Comparison of ENCODE assay signal across 8 cellular contexts in genomic region chr17:7688808-7689316, GRCh38. TPM values are rescaled to one million over a fixed set of nuclear protein-coding genes. Genes with fewer than 3 reads are reported as not detected.
DNase-seq lines count a peak whose midpoint lies in the region; ATAC-seq and TF ChIP-seq lines count a peak whose summit lies in the region.

No MANE protein-coding gene starts in this region.

- H3K4me3 ChIP-seq in BJ (ENCODE audit: low read depth, low read length) (peak overlapping the region; percentile 46), MG63 (peak overlapping the region; percentile 91), ectodermal cell (ENCODE audit: insufficient read depth, low read depth, low read length) (peak overlapping the region; percentile 92)

- no peak for TF ChIP-seq POLR2A in GM18505 (IDR thresholded peaks at IDR 0.05; ENCODE audit: borderline replicate concordance, extremely low read depth, insufficient read depth, insufficient read length)

- H3K4me1 Mint-ChIP-seq in nephron progenitor cell, result peaks cover 45% of the 10 kb centered on the region

- peaks cover 17% of the 10 kb centered on the region for H3K4me1 ChIP-seq in ectodermal cell (ENCODE audit: control insufficient read depth, insufficient read depth, low read length)

- H3K27ac Mint-ChIP-seq in nephron progenitor cell, result peak overlapping the region; percentile 66

- H3K36me3 ChIP-seq in BJ (ENCODE audit: control insufficient read depth, insufficient read depth, low read length) (peaks cover 1% of the 10 kb centered on the region; the same call in 1 of the 2 replicates), MG63 (peaks cover 28% of the 10 kb centered on the region), ectodermal cell (ENCODE audit: control insufficient read depth, insufficient read depth, low read length) (no peaks in the 10 kb centered on the region)

- POLR2A ChIA-PET in BJ (lab: Charles Lee), result interaction anchor here (0.5 kb wide), 1 partner anchor 173 kb away, joined by 5 read pairs; no protein-coding TSS in a partner anchor

- CTCF ChIA-PET in BJ (lab: Yijun Ruan, JAX), result interaction anchor here (0.7 to 5.2 kb wide), 18 partner anchors 11 to 643 kb away, joined by 3 to 91 read pairs (median 6); partner anchors contain the start of genes DNAH2, SAT2, SHBG and SOX15

- H3K27ac ChIP-seq in ectodermal cell (ENCODE audit: insufficient read depth, low read depth, low read length, poor library complexity, severe bottlenecking), result peak overlapping the region; percentile 75

- 22% methylated on average over 13 of the region's 13 CpGs for WGBS in ectodermal cell, 2 experiments

- H3K27me3 ChIP-seq in BJ (ENCODE audit: control insufficient read depth, insufficient read depth, low read length), result no peaks in the 10 kb centered on the region
- no peaks in the 10 kb centered on the region for H3K27me3 ChIP-seq in MG63
- H3K27me3 ChIP-seq in ectodermal cell (ENCODE audit: control insufficient read depth, insufficient read depth, low read length, poor library complexity, severe bottlenecking), result no peaks in the 10 kb centered on the region

- TF ChIP-seq CTCF in BJ (IDR thresholded peaks at IDR 0.05; ENCODE audit: insufficient read depth, low read depth, low read length), result no peak
- TF ChIP-seq CTCF in nephron progenitor cell (IDR thresholded peaks at IDR 0.05), result no peak

- peaks cover 3% of the 10 kb centered on the region for H3K27me3 Mint-ChIP-seq in nephron progenitor cell (ENCODE audit: low read depth, poor library complexity)

- H3K4me3 Mint-ChIP-seq in nephron progenitor cell, result peak overlapping the region; percentile 96

- ATAC-seq in GM18907 (IDR thresholded peaks at IDR 0.05; ENCODE audit: unreplicated experiment) (no peak), GM18505 (IDR thresholded peaks at IDR 0.05; ENCODE audit: unreplicated experiment) (no peak)

- no peaks in the 10 kb centered on the region for H3K9me3 Mint-ChIP-seq in nephron progenitor cell

- H3K9me3 ChIP-seq in MG63, result no peaks in the 10 kb centered on the region
- H3K9me3 ChIP-seq in ectodermal cell (ENCODE audit: control insufficient read depth, low read length), result no peaks in the 10 kb centered on the region

- peaks cover 35% of the 10 kb centered on the region for H3K36me3 Mint-ChIP-seq in nephron progenitor cell (ENCODE audit: low read depth)

- DNase-seq in BJ (ENCODE audit: low read depth) (no peak), MG63 (no peak), nephron progenitor cell (peak; percentile 15), NCI-H226 (no peak), LoVo (ENCODE audit: low spot score) (no peak)

RNA-seq across cellular contexts. Expression of gene WRAP53, which starts 0.6 kb away (rescaled TPM):
- 5.8 and 7.9 TPM in 2 replicates for polyA plus RNA-seq in BJ (2011; rRNA removed)
- polyA minus RNA-seq in BJ (2011; rRNA and poly(A)+ RNA removed), result 6.3 and 7.2 TPM in 2 replicates
- total RNA-seq in MG63 (2014; rRNA removed; shearing (Covaris generic); ENCODE audit: low replicate concordance), result 13.4 and 25.9 TPM in 2 replicates
- 36.6 TPM for polyA plus RNA-seq in ectodermal cell (2013, experiment 1 of 4)
- polyA plus RNA-seq in ectodermal cell (2013, experiment 2 of 4), result 36.5 TPM
- 28.5 TPM for polyA plus RNA-seq in ectodermal cell (2013, experiment 3 of 4)
- 30.5 TPM for polyA plus RNA-seq in ectodermal cell (2013, experiment 4 of 4)

RNA-seq across cellular contexts. Expression of gene TP53, which starts 1.6 kb away (rescaled TPM):
- polyA plus RNA-seq in BJ (2011; rRNA removed), result 27.6 and 48.4 TPM in 2 replicates
- 36.3 and 55.3 TPM in 2 replicates for polyA minus RNA-seq in BJ (2011; rRNA and poly(A)+ RNA removed)
- total RNA-seq in MG63 (2014; rRNA removed; shearing (Covaris generic); ENCODE audit: low replicate concordance), result 2.8 and 12.2 TPM in 2 replicates
- polyA plus RNA-seq in ectodermal cell (2013, experiment 1 of 4), result 143 TPM
- 139 TPM for polyA plus RNA-seq in ectodermal cell (2013, experiment 2 of 4)
- polyA plus RNA-seq in ectodermal cell (2013, experiment 3 of 4), result 98.0 TPM
- polyA plus RNA-seq in ectodermal cell (2013, experiment 4 of 4), result 104 TPM

RNA-seq across cellular contexts. Expression of gene EFNB3, which starts 16.1 kb away (rescaled TPM):
- polyA plus RNA-seq in BJ (2011; rRNA removed), result 4.9 and 5.3 TPM in 2 replicates
- 2.7 and 3.4 TPM in 2 replicates for polyA minus RNA-seq in BJ (2011; rRNA and poly(A)+ RNA removed)
- 0.53 TPM in 1 of 2 replicates, not detected in the other for total RNA-seq in MG63 (2014; rRNA removed; shearing (Covaris generic); ENCODE audit: low replicate concordance)
- polyA plus RNA-seq in ectodermal cell (2013, experiment 1 of 4), result 52.9 TPM
- polyA plus RNA-seq in ectodermal cell (2013, experiment 2 of 4), result 48.5 TPM
- polyA plus RNA-seq in ectodermal cell (2013, experiment 3 of 4), result 57.2 TPM
- 73.4 TPM for polyA plus RNA-seq in ectodermal cell (2013, experiment 4 of 4)

RNA-seq across cellular contexts. Expression of gene DNAH2, which starts 28.7 kb away (rescaled TPM):
- polyA plus RNA-seq in BJ (2011; rRNA removed), result 0.09 and 0.10 TPM in 2 replicates
- polyA minus RNA-seq in BJ (2011; rRNA and poly(A)+ RNA removed), result 0.09 and 0.10 TPM in 2 replicates
- not detected in 2 replicates for total RNA-seq in MG63 (2014; rRNA removed; shearing (Covaris generic); ENCODE audit: low replicate concordance)
- polyA plus RNA-seq in ectodermal cell (2013, experiment 1 of 4), result 0.17 TPM
- 0.41 TPM for polyA plus RNA-seq in ectodermal cell (2013, experiment 2 of 4)
- 0.21 TPM for polyA plus RNA-seq in ectodermal cell (2013, experiment 3 of 4)
- 0.45 TPM for polyA plus RNA-seq in ectodermal cell (2013, experiment 4 of 4)

RNA-seq across cellular contexts. Expression of gene ATP1B2, which starts 38.1 kb away (rescaled TPM):
- not detected in 2 replicates for polyA plus RNA-seq in BJ (2011; rRNA removed)
- not detected in 2 replicates for polyA minus RNA-seq in BJ (2011; rRNA and poly(A)+ RNA removed)
- not detected in 2 replicates for total RNA-seq in MG63 (2014; rRNA removed; shearing (Covaris generic); ENCODE audit: low replicate concordance)
- 16.4 TPM for polyA plus RNA-seq in ectodermal cell (2013, experiment 1 of 4)
- polyA plus RNA-seq in ectodermal cell (2013, experiment 2 of 4), result 11.8 TPM
- polyA plus RNA-seq in ectodermal cell (2013, experiment 3 of 4), result 13.8 TPM
- 16.6 TPM for polyA plus RNA-seq in ectodermal cell (2013, experiment 4 of 4)
